15 cellular contexts compared by ENCODE assay signal in the genomic region with DNA sequence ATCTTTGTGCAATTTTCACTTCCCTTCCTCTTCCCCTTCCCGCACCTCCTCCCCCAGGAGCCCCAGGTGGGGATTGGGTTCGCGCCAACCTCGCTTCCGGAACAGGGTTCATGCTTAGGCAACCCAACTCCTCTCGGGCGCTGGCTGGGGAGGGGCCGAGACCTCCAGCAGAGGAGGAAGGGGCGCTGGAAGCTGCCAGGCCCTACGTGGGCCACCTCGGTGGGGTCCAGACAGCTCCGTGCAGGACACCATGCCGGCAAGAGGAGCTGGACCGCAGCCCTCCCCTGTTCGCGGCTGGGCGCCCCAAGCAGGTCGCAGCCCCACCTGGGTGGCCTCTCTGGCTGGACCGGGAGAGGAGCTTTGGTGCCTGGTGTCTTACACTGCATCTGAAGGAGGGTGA.
DNase-seq lines count a peak whose midpoint lies in the region; ATAC-seq and TF ChIP-seq lines count a peak whose summit lies in the region.
"Had no signal": no experiment of that assay in that cellular context is flagged by ENCODE, and none has a peak within 500 bp of the region (broad histone marks: within the 10 kb centered on the region; RNA-seq: fewer than 3 reads in every experiment).

No MANE protein-coding gene starts in this region.

- intact Hi-C loops in cardiac septum (cut with DNase I) (no loop called here), spleen (cut with DNase I; ENCODE audit: low total_unique reads) (no loop called here)

- H3K4me1 ChIP-seq in right atrium auricular region, result no peaks in the 10 kb centered on the region
- no peaks in the 10 kb centered on the region for H3K4me1 ChIP-seq in spleen

- H3K9me3 ChIP-seq in right atrium auricular region, result peaks cover 0 to 5% of the 10 kb centered on the region in 2 donors
- peaks cover 0 to 16% (median 5%) of the 10 kb centered on the region in 8 donors for H3K9me3 ChIP-seq in spleen

- H3K4me3 ChIP-seq in right atrium auricular region (no peak overlapping the region), spleen (no peak overlapping the region)
- H3K4me3 ChIP-seq: BLaER1, GM12878 had no signal

- H3K27ac ChIP-seq in right atrium auricular region (no peak overlapping the region), spleen (no peak overlapping the region)
- H3K27ac ChIP-seq: BLaER1 had no signal

- TF ChIP-seq CTCF in right atrium auricular region (IDR thresholded peaks at IDR 0.05), result no peak
- TF ChIP-seq CTCF in spleen (IDR thresholded peaks at IDR 0.05 in 8 of 11, conservative IDR thresholded peaks at IDR 0.05 in 3 of 11), result no peak

- DNase-seq in cardiac septum (ENCODE audit: low spot score), result peak; percentile 58
- no peak for DNase-seq in right atrium auricular region (ENCODE audit: low spot score)
- DNase-seq in activated CD8-positive, alpha-beta memory T cell treated with anti-CD3 and anti-CD28 coated beads, Interleukin-2, amount 50 U/mL, for 48 hours, result peak; percentile 7
- DNase-seq in spleen, result peak; percentile 58
- no peak for DNase-seq in stimulated activated CD4-positive, alpha-beta T cell treated with anti-CD3 and anti-CD28 coated beads, Interleukin-15, amount 100 ng/mL, for 24 hours
- no peak for DNase-seq in NOMO-1 treated with dmso at 0.1 percent for 144 hours (lab: John Stamatoyannopoulos, UW; ENCODE audit: unreplicated experiment)
- DNase-seq: 8988T; CD4-positive, alpha-beta memory T cell; DMS153; DMS79; HCEC 1CT; IMR-90 had no signal

- TF ChIP-seq POLR2A in spleen (IDR thresholded peaks at IDR 0.05), result no peak

- WGBS in spleen, 5 donors, result 79 to 92% (median 86%) methylated on average over 12 to 19 of the region's 19 CpGs

- no peaks in the 10 kb centered on the region for H3K27me3 ChIP-seq in right atrium auricular region
- H3K27me3 ChIP-seq in spleen (replicated peaks in 1 of 7), result no peaks in the 10 kb centered on the region
- H3K27me3 ChIP-seq: BLaER1 had no signal

- no peaks in the 10 kb centered on the region for H3K36me3 ChIP-seq in right atrium auricular region
- no peaks in the 10 kb centered on the region for H3K36me3 ChIP-seq in spleen
- H3K36me3 ChIP-seq: BLaER1 had no signal

- ATAC-seq in HG02759 (IDR thresholded peaks at IDR 0.05; ENCODE audit: unreplicated experiment), result no peak
- ATAC-seq: GM12878 had no signal

Comparison
In these comparisons a context has a peak if more than half of its experiments do, and no peak if none do; other contexts are left out.
1. DNase-seq: peak in cardiac septum (single experiment), activated CD8-positive, alpha-beta memory T cell treated with anti-CD3 and anti-CD28 coated beads, Interleukin-2, amount 50 U/mL, for 48 hours (single experiment) and spleen (single experiment); none in right atrium auricular region (single experiment), stimulated activated CD4-positive, alpha-beta T cell treated with anti-CD3 and anti-CD28 coated beads, Interleukin-15, amount 100 ng/mL, for 24 hours (single experiment) and NOMO-1 treated with dmso at 0.1 percent for 144 hours (single experiment).